Comparison of ENCODE assay signal across 2 cellular contexts in the genomic region with DNA sequence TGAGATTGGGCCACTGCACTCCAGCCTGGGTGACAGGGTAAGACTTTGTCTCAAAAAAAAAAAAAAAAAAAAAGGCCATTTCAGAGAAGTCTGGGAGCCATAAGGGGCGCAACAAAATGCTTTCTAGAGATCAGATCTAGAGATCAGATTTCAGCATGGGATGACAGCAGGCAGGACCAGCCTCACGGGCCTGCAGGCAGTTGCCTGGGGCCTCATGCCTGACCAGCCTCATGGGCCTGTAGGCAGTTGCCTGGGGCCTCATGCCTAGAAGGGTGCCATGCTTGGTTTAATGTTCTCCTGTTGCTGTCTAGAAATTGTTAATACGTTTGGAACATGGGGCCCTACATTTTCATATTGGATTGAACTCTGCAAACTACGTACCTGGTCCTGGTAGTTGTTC.
TF ChIP-seq lines count a peak whose summit lies in the region.

No MANE protein-coding gene starts in this region.

TF ChIP-seq in HCT116, 20 proteins besides CTCF, POLR2A, EP300 and RAD21 (continued from another document):
- TF ChIP-seq, protein P1, sequence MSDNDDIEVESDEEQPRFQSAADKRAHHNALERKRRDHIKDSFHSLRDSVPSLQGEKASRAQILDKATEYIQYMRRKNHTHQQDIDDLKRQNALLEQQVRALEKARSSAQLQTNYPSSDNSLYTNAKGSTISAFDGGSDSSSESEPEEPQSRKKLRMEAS (IDR thresholded peaks at IDR 0.05) = 0 out of 2 replicates have a peak, but pooled peaks have one; percentile 30

TF ChIP-seq in K562, 482 proteins besides CTCF, POLR2A, EP300 and RAD21 (continued from another document):
- no peak for TF ChIP-seq E4F1 (CRISPR knock-in tag; IDR thresholded peaks at IDR 0.05; ENCODE audit: borderline replicate concordance)
- TF ChIP-seq EHMT2 (IDR thresholded peaks at IDR 0.05) = no peak
